ENCODE assay signal across 1 cellular context in the genomic region with DNA sequence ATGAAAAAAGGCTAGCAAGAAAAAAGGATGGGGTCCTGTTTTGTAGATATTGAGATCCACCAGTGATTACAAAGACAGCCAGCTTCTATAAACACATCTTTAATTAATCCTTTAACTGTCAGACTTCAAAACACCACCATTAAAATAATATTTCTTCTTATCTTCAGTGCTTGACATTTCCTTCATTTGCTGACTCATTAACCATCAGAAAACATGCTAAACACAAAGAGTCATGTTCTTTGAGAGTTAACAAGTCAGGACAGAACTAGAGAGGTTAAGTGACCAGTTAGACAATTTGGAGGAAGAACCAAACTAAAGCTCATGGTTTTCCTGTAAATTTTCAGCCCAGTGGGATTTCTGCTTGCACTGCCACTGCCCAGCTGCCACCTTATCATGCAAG.
TF ChIP-seq lines count a peak whose summit lies in the region.

No MANE protein-coding gene starts in this region.

TF ChIP-seq in H1, 55 proteins besides CTCF, POLR2A, EP300 and RAD21:
- TF ChIP-seq FOSL1 (IDR thresholded peaks at IDR 0.05; ENCODE audit: insufficient read depth, low read depth, low read length) = no peak
